Comparison of ENCODE assay signal across 29 cellular contexts in genomic region chr1:200266871-200267270, GRCh38.
"Had no signal": no experiment of that assay in that cellular context is flagged by ENCODE, and none has a peak within 500 bp of the region (broad histone marks: within the 10 kb centered on the region; RNA-seq: fewer than 3 reads in every experiment).

No MANE protein-coding gene starts in this region.

- H3K36me3 ChIP-seq: stomach, suprapubic skin, thoracic aorta, thyroid gland, tibial artery, tibial nerve, transverse colon, upper lobe of left lung, upper lobe of right lung, uterus, vagina had no signal

- H3K27me3 Mint-ChIP-seq: stimulated activated memory B cell treated with anti-CD40 and anti-IgM and Interleukin-4, amounts not matched to agents 10 μg/mL and 1 μg/mL and 100 μg/mL, for 72 hours; stimulated activated naive B cell treated with anti-CD40 and anti-IgM and Interleukin-4, amounts not matched to agents 10 μg/mL and 1 μg/mL and 100 μg/mL, for 72 hours; stimulated activated naive CD8-positive, alpha-beta T cell treated with anti-CD3 and anti-CD28 coated beads, Interleukin-15, Interleukin-2, amounts not matched to agents 100 ng/mL and 50 ng/mL, for 24 hours had no signal

- H3K4me1 ChIP-seq: stomach, suprapubic skin, testis, thyroid gland, tibial artery, tibial nerve, transverse colon, upper lobe of left lung, upper lobe of right lung, uterus, vagina had no signal

- DNase-seq: stimulated activated CD4-positive, alpha-beta T cell treated with anti-CD3 and anti-CD28 coated beads, Interleukin-2, amount 100 ng/mL, for 48 hours; stimulated activated CD4-positive, alpha-beta T cell treated with anti-CD3 and anti-CD28 coated beads, Interleukin-4, amount 100 ng/mL, for 1 hour; stimulated activated CD4-positive, alpha-beta T cell treated with anti-CD3 and anti-CD28 coated beads, Interleukin-4, amount 100 ng/mL, for 24 hours; stimulated activated CD4-positive, alpha-beta T cell treated with anti-CD3 and anti-CD28 coated beads, Interleukin-4, amount 100 ng/mL, for 4 hours; stimulated activated CD8-positive, alpha-beta memory T cell treated with anti-CD3 and anti-CD28 coated beads, Interleukin-4, amount 100 ng/mL, for 48 hours; stimulated activated naive B cell treated with anti-CD40 and anti-IgM and Interleukin-4, amounts not matched to agents 10 μg/mL and 1 μg/mL and 100 μg/mL, for 72 hours; stimulated activated naive CD4-positive, alpha-beta T cell; stimulated activated naive CD4-positive, alpha-beta T cell treated with Interleukin-2 at 50 U/mL for 16 hours; stimulated activated naive CD8-positive, alpha-beta T cell treated with anti-CD3 and anti-CD28 coated beads, Interleukin-15, amount 100 ng/mL, for 72 hours; stimulated activated naive CD8-positive, alpha-beta T cell treated with anti-CD3 and anti-CD28 coated beads, Interleukin-15, Interleukin-2, amounts not matched to agents 100 U/mL and 50 U/mL, for 24 hours; stomach; substantia nigra; testis; thyroid gland; tibial artery; transverse colon; trophoblast cell; upper lobe of left lung; upper lobe of right lung; uterus had no signal

- H3K4me3 Mint-ChIP-seq: stimulated activated effector memory CD8-positive, alpha-beta T cell treated with anti-CD3 and anti-CD28 coated beads, Interleukin-12 subunit alpha, Interleukin-12 subunit beta, amount 100 ng/mL, for 72 hours; stimulated activated memory B cell treated with anti-CD40 and anti-IgM and Interleukin-4, amounts not matched to agents 10 μg/mL and 1 μg/mL and 100 μg/mL, for 72 hours; stimulated activated naive B cell treated with anti-CD40 and anti-IgM and Interleukin-4, amounts not matched to agents 10 μg/mL and 1 μg/mL and 100 μg/mL, for 72 hours; stimulated activated naive CD8-positive, alpha-beta T cell treated with anti-CD3 and anti-CD28 coated beads, Interleukin-15, amount 100 ng/mL, for 72 hours; stimulated activated naive CD8-positive, alpha-beta T cell treated with anti-CD3 and anti-CD28 coated beads, Interleukin-15, Interleukin-2, amounts not matched to agents 100 ng/mL and 50 ng/mL, for 24 hours; type B pancreatic cell had no signal

- H3K27ac ChIP-seq: stomach, suprapubic skin, testis, thoracic aorta, thyroid gland, tibial artery, tibial nerve, transverse colon, upper lobe of left lung, upper lobe of right lung, uterus, vagina had no signal

- H3K27ac Mint-ChIP-seq: stimulated activated effector memory CD8-positive, alpha-beta T cell treated with anti-CD3 and anti-CD28 coated beads, Interleukin-12 subunit alpha, Interleukin-12 subunit beta, amount 100 ng/mL, for 72 hours; stimulated activated memory B cell treated with anti-CD40 and anti-IgM and Interleukin-4, amounts not matched to agents 10 μg/mL and 1 μg/mL and 100 μg/mL, for 72 hours; stimulated activated naive B cell treated with anti-CD40 and anti-IgM and Interleukin-4, amounts not matched to agents 10 μg/mL and 1 μg/mL and 100 μg/mL, for 72 hours; stimulated activated naive CD8-positive, alpha-beta T cell treated with anti-CD3 and anti-CD28 coated beads, Interleukin-15, amount 100 ng/mL, for 72 hours; stimulated activated naive CD8-positive, alpha-beta T cell treated with anti-CD3 and anti-CD28 coated beads, Interleukin-15, Interleukin-2, amounts not matched to agents 100 ng/mL and 50 ng/mL, for 24 hours; type B pancreatic cell had no signal

- ATAC-seq: stimulated activated effector memory CD8-positive, alpha-beta T cell treated with anti-CD3 and anti-CD28 coated beads, Interleukin-12 subunit alpha, Interleukin-12 subunit beta, amount 100 ng/mL, for 72 hours; stimulated activated memory B cell treated with anti-CD40 and anti-IgM and Interleukin-4, amounts not matched to agents 10 μg/mL and 1 μg/mL and 100 μg/mL, for 72 hours; stimulated activated naive B cell treated with anti-CD40 and anti-IgM and Interleukin-4, amounts not matched to agents 10 μg/mL and 1 μg/mL and 100 μg/mL, for 72 hours; stimulated activated naive CD8-positive, alpha-beta T cell treated with anti-CD3 and anti-CD28 coated beads, Interleukin-15, amount 100 ng/mL, for 72 hours; stimulated activated naive CD8-positive, alpha-beta T cell treated with anti-CD3 and anti-CD28 coated beads, Interleukin-15, Interleukin-2, amounts not matched to agents 100 U/mL and 50 U/mL, for 24 hours; upper lobe of right lung had no signal

- H3K9me3 ChIP-seq: stomach, suprapubic skin, testis, thoracic aorta, thyroid gland, tibial artery, tibial nerve, transverse colon, upper lobe of left lung, upper lobe of right lung, uterus, vagina had no signal

- FAIRE-seq: urothelium cell line had no signal

- H3K9me3 Mint-ChIP-seq: stimulated activated effector memory CD8-positive, alpha-beta T cell treated with anti-CD3 and anti-CD28 coated beads, Interleukin-12 subunit alpha, Interleukin-12 subunit beta, amount 100 ng/mL, for 72 hours; stimulated activated memory B cell treated with anti-CD40 and anti-IgM and Interleukin-4, amounts not matched to agents 10 μg/mL and 1 μg/mL and 100 μg/mL, for 72 hours; stimulated activated naive CD8-positive, alpha-beta T cell treated with anti-CD3 and anti-CD28 coated beads, Interleukin-15, amount 100 ng/mL, for 72 hours; stimulated activated naive CD8-positive, alpha-beta T cell treated with anti-CD3 and anti-CD28 coated beads, Interleukin-15, Interleukin-2, amounts not matched to agents 100 ng/mL and 50 ng/mL, for 24 hours; type B pancreatic cell had no signal

- H3K36me3 Mint-ChIP-seq: stimulated activated effector memory CD8-positive, alpha-beta T cell treated with anti-CD3 and anti-CD28 coated beads, Interleukin-12 subunit alpha, Interleukin-12 subunit beta, amount 100 ng/mL, for 72 hours; stimulated activated memory B cell treated with anti-CD40 and anti-IgM and Interleukin-4, amounts not matched to agents 10 μg/mL and 1 μg/mL and 100 μg/mL, for 72 hours; stimulated activated naive B cell treated with anti-CD40 and anti-IgM and Interleukin-4, amounts not matched to agents 10 μg/mL and 1 μg/mL and 100 μg/mL, for 72 hours; type B pancreatic cell had no signal

- H3K4me3 ChIP-seq: stomach, suprapubic skin, testis, thoracic aorta, thyroid gland, tibial artery, tibial nerve, transverse colon, upper lobe of left lung, upper lobe of right lung, uterus, vagina had no signal

- H3K27me3 ChIP-seq: stomach, suprapubic skin, testis, thyroid gland, tibial artery, tibial nerve, transverse colon, upper lobe of left lung, upper lobe of right lung, uterus, vagina had no signal
